In genomic region chr1:173122958-173123852, GRCh38 we compare ENCODE assay signal across 8 cellular contexts.
DNase-seq lines count a peak whose midpoint lies in the region; ATAC-seq and TF ChIP-seq lines count a peak whose summit lies in the region.

No MANE protein-coding gene starts in this region.

- no peaks in the 10 kb centered on the region for H3K9me3 ChIP-seq in spleen

- no peaks in the 10 kb centered on the region for H3K27me3 ChIP-seq in spleen (replicated peaks in 1 of 7)

- intact Hi-C loops in spleen (cut with DNase I; ENCODE audit: low total_unique reads): no loop called here

- 34 to 48% (median 40%) methylated on average over 12 of the region's 12 CpGs for WGBS in spleen, 5 donors

- peaks cover 6 to 26% (median 15%) of the 10 kb centered on the region in 6 donors for H3K4me1 ChIP-seq in spleen

- ATAC-seq in GM18498 (IDR thresholded peaks at IDR 0.05; ENCODE audit: unreplicated experiment): peak; percentile 79

- DNase-seq in NCI-H69 (lab: John Stamatoyannopoulos, UW): peak; percentile 27
- DNase-seq in coronary artery (ENCODE audit: low spot score): peak; percentile 80
- DNase-seq in kidney tubule cell (ENCODE audit: low spot score): peak; percentile 82
- DNase-seq in spleen: no peak
- DNase-seq in NCI-H187 (lab: John Stamatoyannopoulos, UW): no peak
- DNase-seq in NCI-H1092 treated with DMSO at 0.1 percent for 48 hours (lab: John Stamatoyannopoulos, UW): no peak
- DNase-seq in NCI-H1417 treated with DMSO at 0.1 percent for 48 hours (lab: John Stamatoyannopoulos, UW): no peak

- no peaks in the 10 kb centered on the region for H3K36me3 ChIP-seq in spleen

- TF ChIP-seq CTCF in coronary artery (IDR thresholded peaks at IDR 0.05) (no peak), spleen (IDR thresholded peaks at IDR 0.05 in 8 of 11, conservative IDR thresholded peaks at IDR 0.05 in 3 of 11) (peak in 1 of 11 experiments; percentile 11)

- TF ChIP-seq POLR2A in spleen (IDR thresholded peaks at IDR 0.05): no peak

- H3K27ac ChIP-seq in coronary artery (peak overlapping the region; percentile 45 to 85), spleen (peak overlapping the region; percentile 14 to 85 (median 75))

- peak overlapping the region; percentile 61 for H3K4me3 ChIP-seq in coronary artery
- H3K4me3 ChIP-seq in spleen: peak overlapping the region in 3 of 8 donors; percentile 1 to 42 (median 30)

Comparison
In these comparisons a context has a peak if more than half of its experiments do, and no peak if none do; other contexts are left out.
1. DNase-seq: peak in NCI-H69 (single experiment), coronary artery (single experiment) and kidney tubule cell (single experiment); none in spleen (single experiment), NCI-H187 (0 of 2), NCI-H1092 treated with DMSO at 0.1 percent for 48 hours (single experiment) and NCI-H1417 treated with DMSO at 0.1 percent for 48 hours (single experiment).